8 cellular contexts compared by ENCODE assay signal in genomic region chr2:24971550-24972314, GRCh38. TPM values are rescaled to one million over a fixed set of nuclear protein-coding genes. Genes with fewer than 3 reads are reported as not detected.
DNase-seq lines count a peak whose midpoint lies in the region; ATAC-seq and TF ChIP-seq lines count a peak whose summit lies in the region.

Gene DNAJC27, minus strand, starts transcription at chr2:24971955. Its CDS starts 51 bp downstream, at chr2:24971904.

- POLR2A ChIA-PET in BJ (lab: Charles Lee): interaction anchor here (0.6 kb wide), 1 partner anchor 10 kb away, joined by 3 read pairs; no protein-coding TSS in a partner anchor

- peak; percentile 85 for DNase-seq in BJ (ENCODE audit: low read depth)
- DNase-seq in GM19240 (ENCODE audit: insufficient read length, low spot score): peak; percentile 89
- DNase-seq in NCI-H524 (lab: John Stamatoyannopoulos, UW): peak; percentile 96 to 97
- DNase-seq in activated CD4-positive, alpha-beta T cell treated with anti-CD3 and anti-CD28 coated beads for 4 hours: peak; percentile 97 to 98
- DNase-seq in kidney tubule cell (ENCODE audit: low spot score): peak; percentile 98
- DNase-seq in stimulated activated CD4-positive, alpha-beta T cell treated with anti-CD3 and anti-CD28 coated beads, Interleukin-1b, Interleukin-23, amount 100 ng/mL, for 1 hour (ENCODE audit: low read depth in 2 of 2): peak; percentile 89 to 92

- peak within 1 kb of the TSS; percentile 89 for H3K4me3 ChIP-seq in BJ (ENCODE audit: low read depth, low read length)

- H3K27me3 ChIP-seq in BJ (ENCODE audit: control insufficient read depth, insufficient read depth, low read length): no peaks in the 10 kb centered on the region

- peak; percentile 86 for ATAC-seq in HG03457 (IDR thresholded peaks at IDR 0.05; ENCODE audit: unreplicated experiment)

- CTCF ChIA-PET in BJ (lab: Yijun Ruan, JAX): interaction anchor here (0.6 to 5.2 kb wide), 4 partner anchors 149 to 225 kb away, joined by 3 to 154 read pairs (median 18); no protein-coding TSS in a partner anchor

- H3K36me3 ChIP-seq in BJ (ENCODE audit: control insufficient read depth, insufficient read depth, low read length): no peaks in the 10 kb centered on the region

- peak within 1 kb of the TSS; percentile 99 for H3K27ac ChIP-seq in cingulate gyrus (ENCODE audit: low read depth, low read length)

- TF ChIP-seq CTCF in BJ (IDR thresholded peaks at IDR 0.05; ENCODE audit: insufficient read depth, low read depth, low read length): no peak

RNA-seq across cellular contexts. Expression of gene DNAJC27, which starts in this region (rescaled TPM):
- 2.3 and 3.4 TPM in 2 replicates for polyA plus RNA-seq in BJ (2011; rRNA removed)
- 1.8 and 2.9 TPM in 2 replicates for polyA minus RNA-seq in BJ (2011; rRNA and poly(A)+ RNA removed)

Comparison
In these comparisons a context has a peak if more than half of its experiments do, and no peak if none do; other contexts are left out.
1. Peak in every context shown above with its lines: DNase-seq, ATAC-seq, H3K4me3 ChIP-seq and H3K27ac ChIP-seq.